Comparison of ENCODE assay signal across 25 cellular contexts in genomic region chr7:101916041-101916800, GRCh38.
"Had no signal": no experiment of that assay in that cellular context is flagged by ENCODE, and none has a peak within 500 bp of the region (broad histone marks: within the 10 kb centered on the region; RNA-seq: fewer than 3 reads in every experiment).

No MANE protein-coding gene starts in this region.

- H3K27ac Mint-ChIP-seq: activated CD4-positive, alpha-beta T cell treated with anti-CD3 and anti-CD28 coated beads, Interleukin-2, amount 10 ng/mL, durations not matched to agents 24 days and 14 days; activated CD8-positive, alpha-beta T cell treated with anti-CD3 and anti-CD28 coated beads for 36 hours; activated naive CD4-positive, alpha-beta T cell treated with anti-CD3 and anti-CD28 coated beads for 36 hours; activated naive CD8-positive, alpha-beta T cell treated with anti-CD3 and anti-CD28 coated beads, Interleukin-2, amount 50 U/mL, for 24 hours; activated T-cell treated with anti-CD3 and anti-CD28 coated beads, Interleukin-2, amount 50 U/mL, for 24 hours; activated T-helper 2 cell treated with anti-CD3 and anti-CD28 coated beads, Interferon-gamma antibody, Interleukin-2, Interleukin-4, amounts not matched to agents 10 μg/mL and 5 μg/mL and 100 μg/mL, durations not matched to agents 14 hours and 24 hours and 36 hours had no signal

- H3K9me3 ChIP-seq: gastroesophageal sphincter, heart right ventricle, suprapubic skin had no signal

- ATAC-seq: activated CD8-positive, alpha-beta T cell treated with anti-CD3 and anti-CD28 coated beads for 36 hours; activated naive CD8-positive, alpha-beta T cell treated with anti-CD3 and anti-CD28 coated beads, Interleukin-2, amount 50 U/mL, for 24 hours; esophagus mucosa; gastroesophageal sphincter; heart right ventricle; naive thymus-derived CD8-positive, alpha-beta T cell; stimulated activated naive CD8-positive, alpha-beta T cell treated with anti-CD3 and anti-CD28 coated beads, Interleukin-15, amount 100 ng/mL, for 72 hours had no signal

- DNase-seq: activated CD4-positive, alpha-beta T cell treated with anti-CD3 and anti-CD28 coated beads, Interleukin-2, amount 10 ng/mL, durations not matched to agents 24 days and 14 days; activated CD4-positive, CD25-positive, alpha-beta regulatory T cell; activated CD8-positive, alpha-beta T cell treated with anti-CD3 and anti-CD28 coated beads for 36 hours; activated naive CD4-positive, alpha-beta T cell treated with anti-CD3 and anti-CD28 coated beads for 36 hours; activated naive CD8-positive, alpha-beta T cell treated with anti-CD3 and anti-CD28 coated beads, Interleukin-2, amount 50 U/mL, for 24 hours; activated T-cell treated with anti-CD3 and anti-CD28 coated beads, Interleukin-2, amount 50 U/mL, for 24 hours; anterior cingulate cortex; brain microvascular endothelial cell; heart right ventricle; kidney glomerular epithelial cell; mesendoderm; naive thymus-derived CD8-positive, alpha-beta T cell; retina; stimulated activated CD4-positive, alpha-beta T cell treated with anti-CD3 and anti-CD28 coated beads, Interleukin-15, amount 100 ng/mL, for 24 hours; stimulated activated CD4-positive, alpha-beta T cell treated with anti-CD3 and anti-CD28 coated beads, Interleukin-2, amount 100 ng/mL, for 48 hours; stimulated activated naive CD8-positive, alpha-beta T cell treated with anti-CD3 and anti-CD28 coated beads, Interleukin-15, amount 100 ng/mL, for 72 hours; SW 1271; trophoblast cell had no signal

- H3K36me3 ChIP-seq: brain microvascular endothelial cell had no signal

- H3K9me3 Mint-ChIP-seq: activated CD4-positive, alpha-beta T cell treated with anti-CD3 and anti-CD28 coated beads, Interleukin-2, amount 10 ng/mL, durations not matched to agents 24 days and 14 days; activated CD8-positive, alpha-beta T cell treated with anti-CD3 and anti-CD28 coated beads for 36 hours; activated naive CD4-positive, alpha-beta T cell treated with anti-CD3 and anti-CD28 coated beads for 36 hours; activated naive CD8-positive, alpha-beta T cell treated with anti-CD3 and anti-CD28 coated beads, Interleukin-2, amount 50 U/mL, for 24 hours; activated T-cell treated with anti-CD3 and anti-CD28 coated beads, Interleukin-2, amount 50 U/mL, for 24 hours; activated T-helper 2 cell treated with anti-CD3 and anti-CD28 coated beads, Interferon-gamma antibody, Interleukin-2, Interleukin-4, amounts not matched to agents 10 μg/mL and 5 μg/mL and 100 μg/mL, durations not matched to agents 14 hours and 24 hours and 36 hours; central memory CD8-positive, alpha-beta T cell; naive thymus-derived CD8-positive, alpha-beta T cell; stimulated activated naive CD8-positive, alpha-beta T cell treated with anti-CD3 and anti-CD28 coated beads, Interleukin-15, amount 100 ng/mL, for 72 hours had no signal

- H3K4me3 Mint-ChIP-seq: activated CD4-positive, alpha-beta T cell treated with anti-CD3 and anti-CD28 coated beads, Interleukin-2, amount 10 ng/mL, durations not matched to agents 24 days and 14 days; activated CD8-positive, alpha-beta T cell treated with anti-CD3 and anti-CD28 coated beads for 36 hours; activated naive CD4-positive, alpha-beta T cell treated with anti-CD3 and anti-CD28 coated beads for 36 hours; activated naive CD8-positive, alpha-beta T cell treated with anti-CD3 and anti-CD28 coated beads, Interleukin-2, amount 50 U/mL, for 24 hours; activated T-cell treated with anti-CD3 and anti-CD28 coated beads, Interleukin-2, amount 50 U/mL, for 24 hours; central memory CD8-positive, alpha-beta T cell; naive thymus-derived CD8-positive, alpha-beta T cell; stimulated activated naive CD8-positive, alpha-beta T cell treated with anti-CD3 and anti-CD28 coated beads, Interleukin-15, amount 100 ng/mL, for 72 hours had no signal

- H3K9ac ChIP-seq: parathyroid adenoma had no signal

- H3K27ac ChIP-seq: brain microvascular endothelial cell, coronary artery, gastroesophageal sphincter, parathyroid adenoma, suprapubic skin had no signal

- H3K4me3 ChIP-seq: coronary artery, gastroesophageal sphincter, heart right ventricle, suprapubic skin had no signal

- H3K4me1 ChIP-seq: suprapubic skin had no signal

- H3K27me3 ChIP-seq: brain microvascular endothelial cell, gastroesophageal sphincter, heart right ventricle, suprapubic skin had no signal

- H3K27me3 Mint-ChIP-seq: activated CD4-positive, alpha-beta T cell treated with anti-CD3 and anti-CD28 coated beads, Interleukin-2, amount 10 ng/mL, durations not matched to agents 24 days and 14 days; activated CD8-positive, alpha-beta T cell treated with anti-CD3 and anti-CD28 coated beads for 36 hours; activated naive CD8-positive, alpha-beta T cell treated with anti-CD3 and anti-CD28 coated beads, Interleukin-2, amount 50 U/mL, for 24 hours; activated T-cell treated with anti-CD3 and anti-CD28 coated beads, Interleukin-2, amount 50 U/mL, for 24 hours; central memory CD8-positive, alpha-beta T cell; naive thymus-derived CD8-positive, alpha-beta T cell; stimulated activated naive CD8-positive, alpha-beta T cell treated with anti-CD3 and anti-CD28 coated beads, Interleukin-15, amount 100 ng/mL, for 72 hours had no signal
